Comparison of ENCODE assay signal across 9 cellular contexts in the genomic region with DNA sequence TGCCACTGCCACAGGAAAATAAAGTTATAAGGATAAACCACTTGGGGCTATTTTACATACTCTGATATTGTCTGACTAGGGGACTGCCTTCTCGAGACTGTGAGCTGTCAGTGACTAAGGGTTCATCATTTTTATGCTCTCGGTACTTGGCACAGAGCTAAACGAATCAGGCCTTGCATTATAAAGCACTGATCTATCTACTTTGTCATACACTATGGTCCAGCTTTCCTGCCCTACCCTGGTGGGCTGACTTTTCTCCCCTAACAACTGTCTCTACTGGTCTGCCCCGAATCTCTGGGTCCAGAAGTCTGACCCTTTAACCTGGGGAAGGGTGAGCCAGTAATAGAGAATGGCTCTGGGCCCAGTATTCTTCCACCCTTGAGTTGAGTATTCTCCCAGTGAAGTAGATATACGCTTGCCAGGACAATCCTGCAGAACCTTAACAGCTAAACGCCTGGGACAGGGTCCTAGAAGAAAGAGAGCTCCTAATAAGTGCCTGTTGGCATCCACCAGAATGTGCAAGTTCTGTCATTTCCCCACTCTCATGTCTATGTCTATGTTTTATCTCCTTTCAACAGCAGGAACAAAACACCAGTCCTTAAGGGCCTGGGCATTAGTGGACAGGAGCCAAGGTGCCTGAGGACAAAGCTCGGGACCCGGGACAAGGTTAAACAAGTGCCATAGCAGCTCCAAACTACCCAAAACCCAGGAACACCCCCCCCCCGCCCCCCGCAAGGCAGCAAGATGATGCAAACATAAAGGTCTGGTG. TPM values are rescaled to one million over a fixed set of nuclear protein-coding genes. Genes with fewer than 3 reads are reported as not detected.
A peak's percentile ranks its signal among the peaks of the same experiment; 100 is the strongest.
DNase-seq lines count a peak whose midpoint lies in the region; ATAC-seq, FAIRE-seq and TF ChIP-seq lines count a peak whose summit lies in the region.
"Had no signal": no experiment of that assay in that cellular context is flagged by ENCODE, and none has a peak within 500 bp of the region (broad histone marks: within the 10 kb centered on the region; RNA-seq: fewer than 3 reads in every experiment).

No MANE protein-coding gene starts in this region.

- no peaks in the 10 kb centered on the region for H3K36me3 Mint-ChIP-seq in activated CD4-positive, alpha-beta T cell treated with anti-CD3 and anti-CD28 coated beads for 36 hours (ENCODE audit: low read depth)

- H3K79me2 ChIP-seq in GM12878 (ENCODE audit: control insufficient read depth, insufficient read depth, low read length), result no peaks in the 10 kb centered on the region

- no peak overlapping the region for H3K27ac ChIP-seq in GM12878 (ENCODE audit: control insufficient read depth, insufficient read depth)
- H3K27ac ChIP-seq in thoracic aorta, result peak overlapping the region; percentile 93 to 98
- H3K27ac ChIP-seq: HL-60 had no signal

- H3K9me3 Mint-ChIP-seq in activated CD4-positive, alpha-beta T cell treated with anti-CD3 and anti-CD28 coated beads for 36 hours (ENCODE audit: low read depth), result no peaks in the 10 kb centered on the region

- no peak overlapping the region for H3K27ac Mint-ChIP-seq in activated CD4-positive, alpha-beta T cell treated with anti-CD3 and anti-CD28 coated beads for 36 hours

- H2AFZ ChIP-seq in GM12878 (ENCODE audit: control insufficient read depth, low read depth, low read length), result no peak overlapping the region

- CTCF ChIA-PET in activated CD4-positive, alpha-beta T cell treated with anti-CD3 and anti-CD28 coated beads for 36 hours (lab: Charles Lee), result interaction anchor here (0.6 to 0.8 kb wide), 2 partner anchors 56 to 591 kb away, joined by 3 read pairs; no protein-coding TSS in a partner anchor
- CTCF ChIA-PET in GM12878 (lab: Yijun Ruan, JAX), result no interaction called here

- 26% methylated on average over 10 of the region's 10 CpGs for WGBS in GM12878 (ENCODE audit: insufficient coverage, insufficient replicate concordance, low lambda C conversion rate, missing lambda C conversion rate)

- RAD21 ChIA-PET in GM12878 (lab: Charles Lee; ENCODE audit: unreplicated experiment), result no interaction called here

- peak overlapping the region; percentile 45 for H3K4me3 Mint-ChIP-seq in activated CD4-positive, alpha-beta T cell treated with anti-CD3 and anti-CD28 coated beads for 36 hours

- POLR2A ChIA-PET in activated CD4-positive, alpha-beta T cell treated with anti-CD3 and anti-CD28 coated beads for 36 hours (lab: Charles Lee), result no interaction called here
- POLR2A ChIA-PET in GM12878 (lab: Charles Lee), result no interaction called here

- no TSS peak for BruUV-seq in GM12878 (replicated peaks; lab: Mats Ljungman, UMichigan)

- H3K4me3 ChIP-seq in GM12878 (peak overlapping the region; percentile 47), thoracic aorta (peak overlapping the region; percentile 85)

- H3K4me2 ChIP-seq in GM12878 (ENCODE audit: control insufficient read depth, insufficient read depth), result no peak overlapping the region

- H4K20me1 ChIP-seq in GM12878 (ENCODE audit: control insufficient read depth, insufficient read depth), result no peaks in the 10 kb centered on the region

- FAIRE-seq in GM12878 (lab: Jason Lieb, UNC), result no peak

- peaks cover 45% of the 10 kb centered on the region for H3K27me3 Mint-ChIP-seq in activated CD4-positive, alpha-beta T cell treated with anti-CD3 and anti-CD28 coated beads for 36 hours

- TF ChIP-seq EP300 in GM12878 (IDR thresholded peaks at IDR 0.05; ENCODE audit: borderline replicate concordance in 1 of 2, control insufficient read depth in 1 of 2, low read depth in 2 of 2, low read length in 2 of 2), result no peak

- H3K9me3 ChIP-seq in GM12878 (replicated peaks; ENCODE audit: control insufficient read depth, insufficient read depth, low read length) (no peaks in the 10 kb centered on the region), thoracic aorta (no peaks in the 10 kb centered on the region)

- TF ChIP-seq CTCF in GM12878 (IDR thresholded peaks at IDR 0.05 in 2 of 3, conservative IDR thresholded peaks at IDR 0.05 in 1 of 3; ENCODE audit: control insufficient read depth in 2 of 3, extremely low read depth in 1 of 3, insufficient read depth in 1 of 3, low read depth in 3 of 3, low read length in 3 of 3) (no peak), thoracic aorta (IDR thresholded peaks at IDR 0.05) (no peak)

- in situ Hi-C loops in GM12878 (cut with MboI), result no loop called here

- H3K4me1 Mint-ChIP-seq in activated CD4-positive, alpha-beta T cell treated with anti-CD3 and anti-CD28 coated beads for 36 hours, result peaks cover 3% of the 10 kb centered on the region

- TF ChIP-seq POLR2A in GM12878 (IDR thresholded peaks at IDR 0.05; ENCODE audit: low read depth, low read length), result no peak

- no peak for TF ChIP-seq RAD21 in GM12878 (IDR thresholded peaks at IDR 0.05; ENCODE audit: insufficient read depth, low read depth, low read length)

- 0 out of 2 replicates have a peak overlapping the region, but pooled peaks have one; percentile 28 for H3K9ac ChIP-seq in GM12878 (ENCODE audit: control insufficient read depth, insufficient read depth, low read length)

- ATAC-seq in activated CD4-positive, alpha-beta T cell treated with anti-CD3 and anti-CD28 coated beads for 36 hours, result no peak
- no peak for ATAC-seq in GM12878
- ATAC-seq in thoracic aorta (ENCODE audit: insufficient number of reproducible peaks, low FRiP score, low read depth), result no peak

- H3K27me3 ChIP-seq in GM12878 (replicated peaks in 1 of 2; ENCODE audit: control insufficient read depth in 2 of 2, insufficient read depth in 2 of 2, low read length in 1 of 2) (peaks cover 5 to 7% of the 10 kb centered on the region in 2 experiments), thoracic aorta (replicated peaks; ENCODE audit: insufficient read depth) (no peaks in the 10 kb centered on the region)

- SMC1A ChIA-PET in GM12878 (lab: Charles Lee; ENCODE audit: uncharacterized antibody, unreplicated experiment), result no interaction called here

- intact Hi-C loops in activated CD4-positive, alpha-beta T cell treated with anti-CD3 and anti-CD28 coated beads for 36 hours (cut with DNase I, micrococcal nuclease), result no loop called here
- intact Hi-C loops in GM12878 (cut with micrococcal nuclease; ENCODE audit: unreplicated experiment), result no loop called here

- no peak for DNase-seq in activated CD4-positive, alpha-beta T cell treated with anti-CD3 and anti-CD28 coated beads for 36 hours
- DNase-seq in activated CD4-positive, alpha-beta T cell treated with anti-CD3 and anti-CD28 coated beads for 1 hour, result no peak
- no peak for DNase-seq in GM12878 (ENCODE audit: low read depth, low spot score)
- DNase-seq in iris pigment epithelial cell (ENCODE audit: low read depth), result peak; percentile 86
- DNase-seq in thoracic aorta (ENCODE audit: low spot score), result no peak
- DNase-seq in NCI-H1048 (lab: John Stamatoyannopoulos, UW), result no peak
- DNase-seq in NCI-H1436 (lab: John Stamatoyannopoulos, UW), result no peak
- DNase-seq in NOMO-1 (lab: John Stamatoyannopoulos, UW; ENCODE audit: unreplicated experiment in 2 of 2), result no peak

- H3K4me1 ChIP-seq in GM12878 (ENCODE audit: control insufficient read depth, insufficient read depth, low read length) (peaks cover 2% of the 10 kb centered on the region; the same call in 1 of the 2 replicates), thoracic aorta (ENCODE audit: control insufficient read depth in 1 of 2, low read depth in 2 of 2) (peaks cover 12 to 52% of the 10 kb centered on the region in 2 donors)

- H3K36me3 ChIP-seq in GM12878 (ENCODE audit: control insufficient read depth in 2 of 2, insufficient read depth in 2 of 2, low read length in 1 of 2) (no peaks in the 10 kb centered on the region), thoracic aorta (peaks cover 4% of the 10 kb centered on the region)

RNA-seq across cellular contexts. Expression of a gene that starts 1.3 kb away (rescaled TPM):
- under 1 TPM in 1 of 2 experiments, not detected in 1; 0.14 TPM for total RNA-seq in activated CD4-positive, alpha-beta T cell treated with anti-CD3 and anti-CD28 coated beads for 36 hours
- total RNA-seq in GM12878 (2013; cell fraction: nucleolus; rRNA removed), result 3.5 and 4.7 TPM in 2 replicates
- total RNA-seq in GM12878 (2014; rRNA removed), result 4.4 and 6.9 TPM in 2 replicates
- 2.1 and 3.0 TPM in 2 replicates for total RNA-seq in GM12878 (2014; rRNA removed; fragmentation: Illumina TruSeq; extraction: Trizol)
- total RNA-seq in GM12878 (2021), result 3.4 and 3.5 TPM in 2 replicates
- polyA plus RNA-seq in GM12878 (2011; ENCODE audit: low read depth), result 1.2 TPM
- polyA plus RNA-seq in GM12878 (2011; rRNA removed), result 7.9 and 8.9 TPM in 2 replicates
- polyA plus RNA-seq in GM12878 (2011; cell fraction: cytosol; rRNA removed), result 5.9 TPM in 2 replicates
- polyA plus RNA-seq in GM12878 (2011; cell fraction: nucleus; rRNA removed), result 3.0 and 3.1 TPM in 2 replicates
- 3.6 and 4.0 TPM in 2 replicates for polyA plus RNA-seq in GM12878 (2012)
- polyA plus RNA-seq in GM12878 (2014; fragmentation: Illumina TruSeq; extraction: Trizol), result 2.7 TPM in 2 replicates
- 1 to 10 TPM in 1 of 2 experiments, under 1 TPM in 1; 0.74 to 1.2 TPM for polyA plus RNA-seq in GM12878 (2014; fragmentation: Nextera tagmentation; extraction: Ambion mirVana)
- polyA plus RNA-seq in GM12878 (2014; rRNA removed), result 4.7 and 5.7 TPM in 2 replicates
- 10 to 100 TPM; 13.1 to 14.6 TPM for polyA plus RNA-seq in GM12878 (2016; fragmentation: Nextera tagmentation; extraction: Ambion mirVana)
- polyA minus RNA-seq in GM12878 (2011; rRNA and poly(A)+ RNA removed), result 1.8 and 2.5 TPM in 2 replicates
- polyA minus RNA-seq in GM12878 (2011; cell fraction: cytosol; rRNA and poly(A)+ RNA removed), result 2.0 TPM in 1 of 2 replicates, not detected in the other
- polyA minus RNA-seq in GM12878 (2011; cell fraction: nucleus; rRNA and poly(A)+ RNA removed), result 1.9 and 2.7 TPM in 2 replicates
- total RNA-seq in thoracic aorta, result 10 to 100 TPM; 43.3 to 92.6 TPM

RNA-seq across cellular contexts. Expression of a gene that starts 39.5 kb away (rescaled TPM):
- under 1 TPM; 0.12 to 0.27 TPM for total RNA-seq in activated CD4-positive, alpha-beta T cell treated with anti-CD3 and anti-CD28 coated beads for 36 hours
- 0.20 and 0.25 TPM in 2 replicates for total RNA-seq in GM12878 (2013; cell fraction: nucleolus; rRNA removed)
- 1.3 and 1.4 TPM in 2 replicates for total RNA-seq in GM12878 (2014; rRNA removed)
- 0.76 and 1.1 TPM in 2 replicates for total RNA-seq in GM12878 (2014; rRNA removed; fragmentation: Illumina TruSeq; extraction: Trizol)
- total RNA-seq in GM12878 (2021), result 1.5 and 1.9 TPM in 2 replicates
- 0.26 TPM for polyA plus RNA-seq in GM12878 (2011; ENCODE audit: low read depth)
- polyA plus RNA-seq in GM12878 (2011; rRNA removed), result 0.40 and 0.41 TPM in 2 replicates
- polyA plus RNA-seq in GM12878 (2011; cell fraction: cytosol; rRNA removed), result 0.27 and 0.43 TPM in 2 replicates
- 0.22 and 0.34 TPM in 2 replicates for polyA plus RNA-seq in GM12878 (2011; cell fraction: nucleus; rRNA removed)
- 0.35 and 1.3 TPM in 2 replicates for polyA plus RNA-seq in GM12878 (2012)
- polyA plus RNA-seq in GM12878 (2014; fragmentation: Illumina TruSeq; extraction: Trizol), result 1.6 and 2.1 TPM in 2 replicates
- polyA plus RNA-seq in GM12878 (2014; fragmentation: Nextera tagmentation; extraction: Ambion mirVana), result under 1 TPM; 0.35 to 0.39 TPM
- 0.91 and 2.2 TPM in 2 replicates for polyA plus RNA-seq in GM12878 (2014; rRNA removed)
- polyA plus RNA-seq in GM12878 (2016; fragmentation: Nextera tagmentation; extraction: Ambion mirVana), result 1 to 10 TPM; 5.1 to 5.2 TPM
- polyA minus RNA-seq in GM12878 (2011; rRNA and poly(A)+ RNA removed), result 0.15 TPM in 2 replicates
- 0.94 TPM in 1 of 2 replicates, not detected in the other for polyA minus RNA-seq in GM12878 (2011; cell fraction: cytosol; rRNA and poly(A)+ RNA removed)
- polyA minus RNA-seq in GM12878 (2011; cell fraction: nucleus; rRNA and poly(A)+ RNA removed), result 0.24 and 0.38 TPM in 2 replicates
- 1 to 10 TPM in 1 of 2 donors, under 1 TPM in 1; 0.81 to 1.4 TPM for total RNA-seq in thoracic aorta

RNA-seq across cellular contexts. Expression of a gene that starts 39.9 kb away (rescaled TPM):
- under 1 TPM; 0.14 to 0.62 TPM for total RNA-seq in activated CD4-positive, alpha-beta T cell treated with anti-CD3 and anti-CD28 coated beads for 36 hours
- total RNA-seq in GM12878 (2013; cell fraction: nucleolus; rRNA removed), result 34.5 and 36.4 TPM in 2 replicates
- total RNA-seq in GM12878 (2014; rRNA removed) (3.0 and 5.3 TPM in 2 replicates), GM12878 (2014; rRNA removed; fragmentation: Illumina TruSeq; extraction: Trizol) (3.2 and 4.2 TPM in 2 replicates), GM12878 (2021) (2.9 and 3.7 TPM in 2 replicates), thoracic aorta (1 to 10 TPM; 8.9 to 9.4 TPM)
- 2.3 TPM for polyA plus RNA-seq in GM12878 (2011; ENCODE audit: low read depth)
- polyA plus RNA-seq in GM12878 (2011; rRNA removed) (2.6 and 3.8 TPM in 2 replicates), GM12878 (2014; fragmentation: Illumina TruSeq; extraction: Trizol) (2.6 and 3.2 TPM in 2 replicates), GM12878 (2014; fragmentation: Nextera tagmentation; extraction: Ambion mirVana) (1 to 10 TPM; 1.5 to 3.1 TPM), GM12878 (2014; rRNA removed) (1.3 and 1.4 TPM in 2 replicates), GM12878 (2016; fragmentation: Nextera tagmentation; extraction: Ambion mirVana) (1 to 10 TPM; 2.8 to 3.7 TPM)
- polyA plus RNA-seq in GM12878 (2011; cell fraction: cytosol; rRNA removed), result 0.90 and 1.4 TPM in 2 replicates
- 2.5 and 3.2 TPM in 2 replicates for polyA plus RNA-seq in GM12878 (2011; cell fraction: nucleus; rRNA removed)
- polyA plus RNA-seq in GM12878 (2012), result 1.2 and 1.7 TPM in 2 replicates
- 1.3 and 1.8 TPM in 2 replicates for polyA minus RNA-seq in GM12878 (2011; rRNA and poly(A)+ RNA removed)
- not detected in 2 replicates for polyA minus RNA-seq in GM12878 (2011; cell fraction: cytosol; rRNA and poly(A)+ RNA removed)
- polyA minus RNA-seq in GM12878 (2011; cell fraction: nucleus; rRNA and poly(A)+ RNA removed), result 5.0 and 7.6 TPM in 2 replicates

Comparison
In these comparisons a context has a peak if more than half of its experiments do, and no peak if none do; other contexts are left out.
1. RNA of a gene that starts 1.3 kb away (total RNA-seq): 43.3 to 92.6 TPM in thoracic aorta; 2.1 to 6.9 TPM in GM12878 and 0.14 TPM in activated CD4-positive, alpha-beta T cell treated with anti-CD3 and anti-CD28 coated beads for 36 hours; every median in the first group is over 4 times any median in the second.